In genomic region chr16:51524555-51525373, GRCh38 we compare ENCODE assay signal across 9 cellular contexts.
DNase-seq lines count a peak whose midpoint lies in the region; ATAC-seq and TF ChIP-seq lines count a peak whose summit lies in the region.
"Had no signal": no experiment of that assay in that cellular context is flagged by ENCODE, and none has a peak within 500 bp of the region (broad histone marks: within the 10 kb centered on the region; RNA-seq: fewer than 3 reads in every experiment).

No MANE protein-coding gene starts in this region.

- TF ChIP-seq RAD21 in liver (IDR thresholded peaks at IDR 0.05) = peak; percentile 80 to 83

- intact Hi-C loops in sigmoid colon (cut with DNase I) = no loop called here

- H3K9me3 ChIP-seq in liver (ENCODE audit: control insufficient read depth in 4 of 4, low read length in 3 of 4) (no peaks in the 10 kb centered on the region), sigmoid colon (peaks cover 0 to 3% (median 0%) of the 10 kb centered on the region in 4 donors)

- H3K36me3 ChIP-seq in liver (ENCODE audit: control insufficient read depth in 4 of 4, insufficient read depth in 3 of 4, low read depth in 1 of 4, low read length in 3 of 4) (no peaks in the 10 kb centered on the region), sigmoid colon (no peaks in the 10 kb centered on the region)

- H3K4me1 ChIP-seq in liver (ENCODE audit: control insufficient read depth in 4 of 4, insufficient read depth in 4 of 4, low read length in 3 of 4) (peaks cover 4 to 25% (median 15%) of the 10 kb centered on the region in 4 donors), sigmoid colon (no peaks in the 10 kb centered on the region)

- TF ChIP-seq CTCF in AG09319 (IDR thresholded peaks at IDR 0.05; ENCODE audit: low read depth, low read length) = peak; percentile 30
- TF ChIP-seq CTCF in LNCAP (IDR thresholded peaks at IDR 0.05) = peak; percentile 19; the same call in 1 of the 2 replicates
- TF ChIP-seq CTCF in cardiac fibroblast (IDR thresholded peaks at IDR 0.05; ENCODE audit: low read depth, low read length) = no peak
- peak; percentile 39 for TF ChIP-seq CTCF in liver (IDR thresholded peaks at IDR 0.05; ENCODE audit: low read depth, low read length, missing input control)
- TF ChIP-seq CTCF in GM10266 (IDR thresholded peaks at IDR 0.05; ENCODE audit: control insufficient read depth, insufficient read depth, low read depth, missing control alignments) = no peak
- TF ChIP-seq CTCF in sigmoid colon (IDR thresholded peaks at IDR 0.05) = no peak

- DNase-seq in AG09319 (ENCODE audit: extremely low read depth, low read depth) (peak; percentile 14), cardiac fibroblast (ENCODE audit: low read depth in 2 of 2) (peak; percentile 43 to 44), GM10266 (ENCODE audit: extremely low spot score) (no peak), sigmoid colon (no peak), NCI-H2081 treated with DMSO at 0.1 percent for 48 hours (lab: John Stamatoyannopoulos, UW) (no peak)

- no peak for TF ChIP-seq POLR2A in sigmoid colon (IDR thresholded peaks at IDR 0.05)

- H3K27me3 ChIP-seq in liver (ENCODE audit: control insufficient read depth in 4 of 4, insufficient read depth in 4 of 4, low read length in 3 of 4) (no peaks in the 10 kb centered on the region), sigmoid colon (no peaks in the 10 kb centered on the region)

- no peak overlapping the region for H3K4me3 ChIP-seq in cardiac fibroblast (replicated peaks in 1 of 2; ENCODE audit: low read depth in 2 of 2, low read length in 2 of 2)
- H3K4me3 ChIP-seq in liver (ENCODE audit: low read depth in 1 of 3, low read length in 3 of 3) = peak overlapping the region; percentile 3 to 38 (median 34)
- H3K4me3 ChIP-seq in sigmoid colon = no peak overlapping the region

- TF ChIP-seq EP300 in sigmoid colon (IDR thresholded peaks at IDR 0.05) = no peak

- no peak overlapping the region for H3K9ac ChIP-seq in liver (ENCODE audit: low read depth in 1 of 2, low read length in 2 of 2)

- ATAC-seq in HG03457 (IDR thresholded peaks at IDR 0.05; ENCODE audit: unreplicated experiment) = no peak
- ATAC-seq: HCT116 had no signal

- 31% methylated on average over 6 of the region's 6 CpGs for WGBS in liver
- 55 to 73% methylated on average over 6 of the region's 6 CpGs for WGBS in sigmoid colon, 2 donors

- H3K27ac ChIP-seq in liver (ENCODE audit: low read depth in 1 of 2, low read length in 2 of 2) (peak overlapping the region; percentile 86 to 89), sigmoid colon (no peak overlapping the region)

TF ChIP-seq in liver, 16 proteins besides CTCF, POLR2A, EP300 and RAD21:
- TF ChIP-seq HNF4A (conservative IDR thresholded peaks at IDR 0.05) (peak; percentile 46 to 60), JUND (IDR thresholded peaks at IDR 0.05) (peak; percentile 94 to 96), RXRA (IDR thresholded peaks at IDR 0.05) (peak; percentile 49 to 68), SP1 (IDR thresholded peaks at IDR 0.05) (peak; percentile 59), YY1 (IDR thresholded peaks at IDR 0.05) (peak; percentile 85), GABPA (IDR thresholded peaks at IDR 0.05 in 1 of 2, conservative IDR thresholded peaks at IDR 0.05 in 1 of 2) (no peak), FOXA1 (IDR thresholded peaks at IDR 0.05) (no peak), EGR1 (IDR thresholded peaks at IDR 0.05; ENCODE audit: low read depth in 2 of 2) (no peak)
- TF ChIP-seq, protein P1, sequence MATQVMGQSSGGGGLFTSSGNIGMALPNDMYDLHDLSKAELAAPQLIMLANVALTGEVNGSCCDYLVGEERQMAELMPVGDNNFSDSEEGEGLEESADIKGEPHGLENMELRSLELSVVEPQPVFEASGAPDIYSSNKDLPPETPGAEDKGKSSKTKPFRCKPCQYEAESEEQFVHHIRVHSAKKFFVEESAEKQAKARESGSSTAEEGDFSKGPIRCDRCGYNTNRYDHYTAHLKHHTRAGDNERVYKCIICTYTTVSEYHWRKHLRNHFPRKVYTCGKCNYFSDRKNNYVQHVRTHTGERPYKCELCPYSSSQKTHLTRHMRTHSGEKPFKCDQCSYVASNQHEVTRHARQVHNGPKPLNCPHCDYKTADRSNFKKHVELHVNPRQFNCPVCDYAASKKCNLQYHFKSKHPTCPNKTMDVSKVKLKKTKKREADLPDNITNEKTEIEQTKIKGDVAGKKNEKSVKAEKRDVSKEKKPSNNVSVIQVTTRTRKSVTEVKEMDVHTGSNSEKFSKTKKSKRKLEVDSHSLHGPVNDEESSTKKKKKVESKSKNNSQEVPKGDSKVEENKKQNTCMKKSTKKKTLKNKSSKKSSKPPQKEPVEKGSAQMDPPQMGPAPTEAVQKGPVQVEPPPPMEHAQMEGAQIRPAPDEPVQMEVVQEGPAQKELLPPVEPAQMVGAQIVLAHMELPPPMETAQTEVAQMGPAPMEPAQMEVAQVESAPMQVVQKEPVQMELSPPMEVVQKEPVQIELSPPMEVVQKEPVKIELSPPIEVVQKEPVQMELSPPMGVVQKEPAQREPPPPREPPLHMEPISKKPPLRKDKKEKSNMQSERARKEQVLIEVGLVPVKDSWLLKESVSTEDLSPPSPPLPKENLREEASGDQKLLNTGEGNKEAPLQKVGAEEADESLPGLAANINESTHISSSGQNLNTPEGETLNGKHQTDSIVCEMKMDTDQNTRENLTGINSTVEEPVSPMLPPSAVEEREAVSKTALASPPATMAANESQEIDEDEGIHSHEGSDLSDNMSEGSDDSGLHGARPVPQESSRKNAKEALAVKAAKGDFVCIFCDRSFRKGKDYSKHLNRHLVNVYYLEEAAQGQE (IDR thresholded peaks at IDR 0.05) = peak; percentile 67
- TF ChIP-seq, protein P2, sequence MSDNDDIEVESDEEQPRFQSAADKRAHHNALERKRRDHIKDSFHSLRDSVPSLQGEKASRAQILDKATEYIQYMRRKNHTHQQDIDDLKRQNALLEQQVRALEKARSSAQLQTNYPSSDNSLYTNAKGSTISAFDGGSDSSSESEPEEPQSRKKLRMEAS (IDR thresholded peaks at IDR 0.05) = peak; percentile 72
- TF ChIP-seq, protein P3, sequence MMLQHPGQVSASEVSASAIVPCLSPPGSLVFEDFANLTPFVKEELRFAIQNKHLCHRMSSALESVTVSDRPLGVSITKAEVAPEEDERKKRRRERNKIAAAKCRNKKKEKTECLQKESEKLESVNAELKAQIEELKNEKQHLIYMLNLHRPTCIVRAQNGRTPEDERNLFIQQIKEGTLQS (IDR thresholded peaks at IDR 0.05) = peak; percentile 87

Comparison
In these comparisons a context has a peak if more than half of its experiments do, and no peak if none do; other contexts are left out.
1. DNase-seq: peak in AG09319 (single experiment) and cardiac fibroblast (2 of 2); none in GM10266 (single experiment), sigmoid colon (single experiment) and NCI-H2081 treated with DMSO at 0.1 percent for 48 hours (single experiment).
2. CTCF ChIP-seq: peak in AG09319 (single experiment), LNCAP (single experiment) and liver (single experiment); none in cardiac fibroblast (single experiment), GM10266 (single experiment) and sigmoid colon (0 of 4).
3. H3K4me3 ChIP-seq: peak in liver (3 of 3); none in cardiac fibroblast (0 of 2) and sigmoid colon (0 of 4).
4. H3K27ac ChIP-seq: peak in liver (2 of 2); none in sigmoid colon (0 of 4).